ENCODE assay signal across 18 cellular contexts in genomic region chr10:110506448-110506847, GRCh38. TPM values are rescaled to one million over a fixed set of nuclear protein-coding genes. Genes with fewer than 3 reads are reported as not detected.
DNase-seq lines count a peak whose midpoint lies in the region; ATAC-seq and TF ChIP-seq lines count a peak whose summit lies in the region.
"Had no signal": no experiment of that assay in that cellular context is flagged by ENCODE, and none has a peak within 500 bp of the region (broad histone marks: within the 10 kb centered on the region; RNA-seq: fewer than 3 reads in every experiment).

No MANE protein-coding gene starts in this region.

- peaks cover 78% of the 10 kb centered on the region for H3K4me1 Mint-ChIP-seq in activated naive CD4-positive, alpha-beta T cell treated with anti-CD3 and anti-CD28 coated beads, Interleukin-2, amount 10 ng/mL, durations not matched to agents 7 days and 5 days
- no peaks in the 10 kb centered on the region for H3K4me1 Mint-ChIP-seq in Calu3 (ENCODE audit: low read depth, unreplicated experiment)
- peaks cover 44 to 66% (median 50%) of the 10 kb centered on the region in 3 donors for H3K4me1 Mint-ChIP-seq in T-cell
- H3K4me1 Mint-ChIP-seq in immature natural killer cell: peaks cover 54 to 57% of the 10 kb centered on the region in 2 donors

- no peak for TF ChIP-seq CTCF in Calu3 (IDR thresholded peaks at IDR 0.05; ENCODE audit: unreplicated experiment)

- no peak for ATAC-seq in T-cell (replicated peaks in 1 of 4)
- ATAC-seq: mucosa of descending colon had no signal

- CTCF ChIA-PET in activated naive CD4-positive, alpha-beta T cell treated with anti-CD3 and anti-CD28 coated beads, Interleukin-2, amount 10 ng/mL, durations not matched to agents 7 days and 5 days (lab: Charles Lee): interaction anchor here (1.2 to 1.9 kb wide), 2 partner anchors 40 to 200 kb away, joined by 3 to 6 read pairs; no protein-coding TSS in a partner anchor
- CTCF ChIA-PET in Calu3 (lab: Charles Lee): no interaction called here
- CTCF ChIA-PET in T-cell (lab: Charles Lee): interaction anchor here (0.6 to 0.9 kb wide), 4 partner anchors 11 to 168 kb away, joined by 3 to 4 read pairs (median 4); no protein-coding TSS in a partner anchor

- intact Hi-C loops in Calu3 (cut with micrococcal nuclease; ENCODE audit: unreplicated experiment): no loop called here

- no peak overlapping the region for H3K4me3 Mint-ChIP-seq in activated naive CD4-positive, alpha-beta T cell treated with anti-CD3 and anti-CD28 coated beads, Interleukin-2, amount 10 ng/mL, durations not matched to agents 7 days and 5 days
- H3K4me3 Mint-ChIP-seq in Calu3 (ENCODE audit: low read depth, unreplicated experiment) (no peak overlapping the region), T-cell (no peak overlapping the region), immature natural killer cell (peak overlapping the region in 1 of 5 donors; percentile 38)
- H3K4me3 Mint-ChIP-seq: dendritic cell treated with granulocyte-macrophage colony-stimulating factor and Interleukin-4, amounts not matched to agents 40 ng/mL and 50 ng/mL, for 4 days; neural crest cell had no signal

- peak overlapping the region; percentile 62 for H3K27ac Mint-ChIP-seq in activated naive CD4-positive, alpha-beta T cell treated with anti-CD3 and anti-CD28 coated beads, Interleukin-2, amount 10 ng/mL, durations not matched to agents 7 days and 5 days
- peak overlapping the region; percentile 68 for H3K27ac Mint-ChIP-seq in Calu3 (ENCODE audit: unreplicated experiment)
- H3K27ac Mint-ChIP-seq in T-cell: peak overlapping the region; percentile 39 to 56
- peak overlapping the region in 5 of 6 donors; percentile 73 to 98 (median 93) for H3K27ac Mint-ChIP-seq in immature natural killer cell
- H3K27ac Mint-ChIP-seq: dendritic cell treated with granulocyte-macrophage colony-stimulating factor and Interleukin-4, amounts not matched to agents 40 ng/mL and 50 ng/mL, for 4 days had no signal

- DNase-seq in activated naive CD4-positive, alpha-beta T cell treated with anti-CD3 and anti-CD28 coated beads, Interleukin-2, amount 10 ng/mL, durations not matched to agents 7 days and 5 days: no peak
- DNase-seq in activated naive CD4-positive, alpha-beta T cell treated with Interleukin-2 at 50 U/mL for 16 hours: no peak
- DNase-seq in Calu3 (no peak), T-cell (no peak), immature natural killer cell (no peak), SW480 (ENCODE audit: low spot score) (no peak), AG08395 (ENCODE audit: low spot score) (no peak), ecto neural progenitor cell (ENCODE audit: low spot score) (no peak)
- DNase-seq: DMS153, foreskin fibroblast, GDM1, KG1, mucosa of descending colon, NCI-H187, NCI-H69, posterior cingulate gyrus had no signal

- peaks cover 92% of the 10 kb centered on the region for H3K36me3 Mint-ChIP-seq in activated naive CD4-positive, alpha-beta T cell treated with anti-CD3 and anti-CD28 coated beads, Interleukin-2, amount 10 ng/mL, durations not matched to agents 7 days and 5 days
- H3K36me3 Mint-ChIP-seq in Calu3 (ENCODE audit: insufficient read depth, unreplicated experiment): peaks cover 90% of the 10 kb centered on the region
- peaks cover 58% of the 10 kb centered on the region for H3K36me3 Mint-ChIP-seq in T-cell
- peaks cover 11 to 45% (median 34%) of the 10 kb centered on the region in 3 donors for H3K36me3 Mint-ChIP-seq in immature natural killer cell

- H3K9me3 Mint-ChIP-seq in activated naive CD4-positive, alpha-beta T cell treated with anti-CD3 and anti-CD28 coated beads, Interleukin-2, amount 10 ng/mL, durations not matched to agents 7 days and 5 days: no peaks in the 10 kb centered on the region
- H3K9me3 Mint-ChIP-seq in Calu3 (ENCODE audit: low read depth, unreplicated experiment): no peaks in the 10 kb centered on the region
- H3K9me3 Mint-ChIP-seq in T-cell: no peaks in the 10 kb centered on the region
- no peaks in the 10 kb centered on the region for H3K9me3 Mint-ChIP-seq in immature natural killer cell
- H3K9me3 Mint-ChIP-seq: dendritic cell treated with granulocyte-macrophage colony-stimulating factor and Interleukin-4, amounts not matched to agents 40 ng/mL and 50 ng/mL, for 4 days; neural crest cell had no signal

- no TSS peak for BruUV-seq in Calu3 (replicated peaks; lab: Mats Ljungman, UMichigan)

- no peaks in the 10 kb centered on the region for H3K27me3 Mint-ChIP-seq in activated naive CD4-positive, alpha-beta T cell treated with anti-CD3 and anti-CD28 coated beads, Interleukin-2, amount 10 ng/mL, durations not matched to agents 7 days and 5 days
- H3K27me3 Mint-ChIP-seq in Calu3 (ENCODE audit: unreplicated experiment) (no peaks in the 10 kb centered on the region), T-cell (no peaks in the 10 kb centered on the region), immature natural killer cell (ENCODE audit: low read depth in 3 of 3) (peaks cover 5 to 14% (median 5%) of the 10 kb centered on the region in 3 donors)

- POLR2A ChIA-PET in T-cell (lab: Charles Lee): interaction anchor here in 1 of 2 donors (0.6 kb wide), 3 partner anchors 8 to 391 kb away, joined by 3 to 6 read pairs (median 4); no protein-coding TSS in a partner anchor

RNA-seq across cellular contexts. Expression of gene DUSP5, which starts 8.7 kb away (rescaled TPM):
- total RNA-seq in Calu3 (2022): 34.0 and 55.8 TPM in 2 replicates
- total RNA-seq in T-cell: 10 to 100 TPM in 2 of 5 donors, 1 to 10 TPM in 3; 6.6 to 69.5 (median 9.6) TPM
- polyA plus RNA-seq in immature natural killer cell: 1 to 10 TPM; 2.9 to 4.5 (median 2.9) TPM
